1 cellular context compared by ENCODE assay signal in genomic region chr6:137680678-137681346, GRCh38.
TF ChIP-seq lines count a peak whose summit lies in the region.

No MANE protein-coding gene starts in this region.

TF ChIP-seq in K562, 482 proteins besides CTCF, POLR2A, EP300 and RAD21 (continued from another document and continues in another):
- TF ChIP-seq, protein P1, sequence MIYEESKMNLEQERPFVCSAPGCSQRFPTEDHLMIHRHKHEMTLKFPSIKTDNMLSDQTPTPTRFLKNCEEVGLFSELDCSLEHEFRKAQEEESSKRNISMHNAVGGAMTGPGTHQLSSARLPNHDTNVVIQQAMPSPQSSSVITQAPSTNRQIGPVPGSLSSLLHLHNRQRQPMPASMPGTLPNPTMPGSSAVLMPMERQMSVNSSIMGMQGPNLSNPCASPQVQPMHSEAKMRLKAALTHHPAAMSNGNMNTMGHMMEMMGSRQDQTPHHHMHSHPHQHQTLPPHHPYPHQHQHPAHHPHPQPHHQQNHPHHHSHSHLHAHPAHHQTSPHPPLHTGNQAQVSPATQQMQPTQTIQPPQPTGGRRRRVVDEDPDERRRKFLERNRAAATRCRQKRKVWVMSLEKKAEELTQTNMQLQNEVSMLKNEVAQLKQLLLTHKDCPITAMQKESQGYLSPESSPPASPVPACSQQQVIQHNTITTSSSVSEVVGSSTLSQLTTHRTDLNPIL (CRISPR knock-in tag; IDR thresholded peaks at IDR 0.05), result no peak
- TF ChIP-seq, protein P2, sequence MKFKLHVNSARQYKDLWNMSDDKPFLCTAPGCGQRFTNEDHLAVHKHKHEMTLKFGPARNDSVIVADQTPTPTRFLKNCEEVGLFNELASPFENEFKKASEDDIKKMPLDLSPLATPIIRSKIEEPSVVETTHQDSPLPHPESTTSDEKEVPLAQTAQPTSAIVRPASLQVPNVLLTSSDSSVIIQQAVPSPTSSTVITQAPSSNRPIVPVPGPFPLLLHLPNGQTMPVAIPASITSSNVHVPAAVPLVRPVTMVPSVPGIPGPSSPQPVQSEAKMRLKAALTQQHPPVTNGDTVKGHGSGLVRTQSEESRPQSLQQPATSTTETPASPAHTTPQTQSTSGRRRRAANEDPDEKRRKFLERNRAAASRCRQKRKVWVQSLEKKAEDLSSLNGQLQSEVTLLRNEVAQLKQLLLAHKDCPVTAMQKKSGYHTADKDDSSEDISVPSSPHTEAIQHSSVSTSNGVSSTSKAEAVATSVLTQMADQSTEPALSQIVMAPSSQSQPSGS (CRISPR knock-in tag; IDR thresholded peaks at IDR 0.05), result no peak
- no peak for TF ChIP-seq ATF7 (IDR thresholded peaks at IDR 0.05)
- TF ChIP-seq ZNF253 (CRISPR knock-in tag; conservative IDR thresholded peaks at IDR 0.05), result no peak
- TF ChIP-seq SMARCE1 (IDR thresholded peaks at IDR 0.05), result no peak
- TF ChIP-seq HDAC3 (IDR thresholded peaks at IDR 0.05; ENCODE audit: borderline replicate concordance, partially characterized antibody), result no peak
- no peak for TF ChIP-seq GABPB1 (CRISPR knock-in tag; IDR thresholded peaks at IDR 0.05)
- TF ChIP-seq CEBPZ (IDR thresholded peaks at IDR 0.05; ENCODE audit: borderline replicate concordance, low read depth, low read length), result no peak
- no peak for TF ChIP-seq PTRF (tag; IDR thresholded peaks at IDR 0.05)
- TF ChIP-seq, protein P3, sequence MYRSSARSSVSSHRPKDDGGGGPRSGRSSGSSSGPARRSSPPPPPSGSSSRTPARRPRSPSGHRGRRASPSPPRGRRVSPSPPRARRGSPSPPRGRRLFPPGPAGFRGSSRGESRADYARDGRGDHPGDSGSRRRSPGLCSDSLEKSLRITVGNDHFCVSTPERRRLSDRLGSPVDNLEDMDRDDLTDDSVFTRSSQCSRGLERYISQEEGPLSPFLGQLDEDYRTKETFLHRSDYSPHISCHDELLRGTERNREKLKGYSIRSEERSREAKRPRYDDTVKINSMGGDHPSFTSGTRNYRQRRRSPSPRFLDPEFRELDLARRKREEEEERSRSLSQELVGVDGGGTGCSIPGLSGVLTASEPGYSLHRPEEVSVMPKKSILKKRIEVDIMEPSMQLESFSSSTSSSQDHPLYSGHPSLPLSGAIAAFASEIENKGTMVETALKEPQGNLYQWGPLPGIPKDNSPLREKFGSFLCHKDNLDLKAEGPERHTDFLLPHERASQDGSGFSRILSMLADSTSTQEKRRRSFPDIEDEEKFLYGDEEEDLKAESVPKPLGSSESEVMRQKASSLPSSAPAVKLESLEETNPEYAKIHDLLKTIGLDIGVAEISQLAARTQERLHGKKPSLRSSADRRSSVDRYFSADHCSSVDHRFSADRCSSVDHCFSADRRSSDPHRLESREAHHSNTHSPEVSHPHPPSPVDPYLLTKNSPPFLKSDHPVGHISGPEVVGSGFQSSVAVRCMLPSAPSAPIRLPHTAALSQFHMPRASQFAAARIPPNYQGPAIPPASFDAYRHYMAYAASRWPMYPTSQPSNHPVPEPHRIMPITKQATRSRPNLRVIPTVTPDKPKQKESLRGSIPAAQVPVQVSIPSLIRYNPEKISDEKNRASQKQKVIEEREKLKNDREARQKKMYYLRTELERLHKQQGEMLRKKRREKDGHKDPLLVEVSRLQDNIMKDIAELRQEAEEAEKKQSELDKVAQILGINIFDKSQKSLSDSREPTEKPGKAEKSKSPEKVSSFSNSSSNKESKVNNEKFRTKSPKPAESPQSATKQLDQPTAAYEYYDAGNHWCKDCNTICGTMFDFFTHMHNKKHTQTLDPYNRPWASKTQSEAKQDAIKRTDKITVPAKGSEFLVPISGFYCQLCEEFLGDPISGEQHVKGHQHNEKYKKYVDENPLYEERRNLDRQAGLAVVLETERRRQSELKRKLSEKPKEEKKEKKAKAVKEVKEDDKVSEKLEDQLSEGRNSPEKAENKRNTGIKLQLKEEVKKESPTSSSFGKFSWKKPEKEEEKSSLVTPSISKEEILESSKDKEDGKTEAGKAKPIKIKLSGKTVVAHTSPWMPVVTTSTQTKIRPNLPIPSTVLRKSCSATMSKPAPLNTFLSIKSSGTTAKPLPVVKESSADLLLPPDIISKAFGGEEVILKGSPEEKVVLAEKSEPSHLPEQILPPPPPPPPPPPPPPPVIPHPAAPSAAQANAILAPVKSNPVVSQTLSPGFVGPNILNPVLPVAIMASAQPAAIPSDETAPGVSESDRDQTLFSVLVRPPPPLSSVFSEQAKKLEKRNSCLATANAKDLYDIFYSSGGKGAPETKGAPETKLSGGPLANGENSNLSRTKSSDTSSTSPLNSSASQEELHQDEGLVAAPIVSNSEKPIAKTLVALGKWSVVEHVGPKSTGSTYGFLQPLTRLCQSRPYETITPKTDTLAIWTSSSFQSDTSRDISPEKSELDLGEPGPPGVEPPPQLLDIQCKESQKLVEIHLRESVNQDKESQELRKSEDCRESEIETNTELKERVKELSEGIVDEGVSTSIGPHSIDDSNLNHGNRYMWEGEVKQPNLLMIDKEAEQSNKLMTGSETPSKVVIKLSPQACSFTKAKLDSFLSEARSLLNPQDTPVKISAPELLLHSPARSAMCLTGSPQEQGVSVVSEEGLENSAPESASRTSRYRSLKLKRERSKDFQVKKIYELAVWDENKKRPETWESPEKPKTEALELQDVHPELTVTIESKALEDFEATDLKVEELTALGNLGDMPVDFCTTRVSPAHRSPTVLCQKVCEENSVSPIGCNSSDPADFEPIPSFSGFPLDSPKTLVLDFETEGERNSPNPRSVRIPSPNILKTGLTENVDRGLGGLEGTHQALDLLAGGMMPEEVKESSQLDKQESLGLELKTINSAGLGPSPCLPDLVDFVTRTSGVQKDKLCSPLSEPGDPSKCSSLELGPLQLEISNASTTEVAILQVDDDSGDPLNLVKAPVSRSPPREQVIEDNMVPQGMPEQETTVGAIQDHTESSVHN (IDR thresholded peaks at IDR 0.05; ENCODE audit: borderline replicate concordance in 1 of 2, low read depth in 1 of 2), result no peak
- no peak for TF ChIP-seq HDAC8 (tag; IDR thresholded peaks at IDR 0.05)
- no peak for TF ChIP-seq MTA2 (IDR thresholded peaks at IDR 0.05; ENCODE audit: low read depth)
- TF ChIP-seq, protein P4, sequence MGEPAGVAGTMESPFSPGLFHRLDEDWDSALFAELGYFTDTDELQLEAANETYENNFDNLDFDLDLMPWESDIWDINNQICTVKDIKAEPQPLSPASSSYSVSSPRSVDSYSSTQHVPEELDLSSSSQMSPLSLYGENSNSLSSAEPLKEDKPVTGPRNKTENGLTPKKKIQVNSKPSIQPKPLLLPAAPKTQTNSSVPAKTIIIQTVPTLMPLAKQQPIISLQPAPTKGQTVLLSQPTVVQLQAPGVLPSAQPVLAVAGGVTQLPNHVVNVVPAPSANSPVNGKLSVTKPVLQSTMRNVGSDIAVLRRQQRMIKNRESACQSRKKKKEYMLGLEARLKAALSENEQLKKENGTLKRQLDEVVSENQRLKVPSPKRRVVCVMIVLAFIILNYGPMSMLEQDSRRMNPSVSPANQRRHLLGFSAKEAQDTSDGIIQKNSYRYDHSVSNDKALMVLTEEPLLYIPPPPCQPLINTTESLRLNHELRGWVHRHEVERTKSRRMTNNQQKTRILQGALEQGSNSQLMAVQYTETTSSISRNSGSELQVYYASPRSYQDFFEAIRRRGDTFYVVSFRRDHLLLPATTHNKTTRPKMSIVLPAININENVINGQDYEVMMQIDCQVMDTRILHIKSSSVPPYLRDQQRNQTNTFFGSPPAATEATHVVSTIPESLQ (CRISPR knock-in tag; IDR thresholded peaks at IDR 0.05), result no peak
- TF ChIP-seq DPF2 (IDR thresholded peaks at IDR 0.05), result no peak
- no peak for TF ChIP-seq ETV6 (IDR thresholded peaks at IDR 0.05; ENCODE audit: borderline replicate concordance in 1 of 2, low read depth in 2 of 2, low read length in 1 of 2)
- no peak for TF ChIP-seq ETV6 (CRISPR knock-in tag; IDR thresholded peaks at IDR 0.05; ENCODE audit: borderline replicate concordance)
- no peak for TF ChIP-seq NCOA6 (IDR thresholded peaks at IDR 0.05)
- TF ChIP-seq, protein P5, sequence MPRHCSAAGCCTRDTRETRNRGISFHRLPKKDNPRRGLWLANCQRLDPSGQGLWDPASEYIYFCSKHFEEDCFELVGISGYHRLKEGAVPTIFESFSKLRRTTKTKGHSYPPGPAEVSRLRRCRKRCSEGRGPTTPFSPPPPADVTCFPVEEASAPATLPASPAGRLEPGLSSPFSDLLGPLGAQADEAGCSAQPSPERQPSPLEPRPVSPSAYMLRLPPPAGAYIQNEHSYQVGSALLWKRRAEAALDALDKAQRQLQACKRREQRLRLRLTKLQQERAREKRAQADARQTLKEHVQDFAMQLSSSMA (CRISPR knock-in tag; IDR thresholded peaks at IDR 0.05), result no peak
- no peak for TF ChIP-seq BCL6 (CRISPR knock-in tag; IDR thresholded peaks at IDR 0.05)
- no peak for TF ChIP-seq ZNF24 (IDR thresholded peaks at IDR 0.05)
- TF ChIP-seq, protein P6, sequence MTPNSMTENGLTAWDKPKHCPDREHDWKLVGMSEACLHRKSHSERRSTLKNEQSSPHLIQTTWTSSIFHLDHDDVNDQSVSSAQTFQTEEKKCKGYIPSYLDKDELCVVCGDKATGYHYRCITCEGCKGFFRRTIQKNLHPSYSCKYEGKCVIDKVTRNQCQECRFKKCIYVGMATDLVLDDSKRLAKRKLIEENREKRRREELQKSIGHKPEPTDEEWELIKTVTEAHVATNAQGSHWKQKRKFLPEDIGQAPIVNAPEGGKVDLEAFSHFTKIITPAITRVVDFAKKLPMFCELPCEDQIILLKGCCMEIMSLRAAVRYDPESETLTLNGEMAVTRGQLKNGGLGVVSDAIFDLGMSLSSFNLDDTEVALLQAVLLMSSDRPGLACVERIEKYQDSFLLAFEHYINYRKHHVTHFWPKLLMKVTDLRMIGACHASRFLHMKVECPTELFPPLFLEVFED (CRISPR knock-in tag; conservative IDR thresholded peaks at IDR 0.05), result no peak
- no peak for TF ChIP-seq ELF4 (CRISPR knock-in tag; IDR thresholded peaks at IDR 0.05)
- TF ChIP-seq GTF2F1 (IDR thresholded peaks at IDR 0.05; ENCODE audit: low read depth, low read length), result no peak
- TF ChIP-seq ZNF57 (CRISPR knock-in tag; IDR thresholded peaks at IDR 0.05), result no peak
- TF ChIP-seq FOSL1 (tag; conservative IDR thresholded peaks at IDR 0.05), result peak; percentile 74
- no peak for TF ChIP-seq CSDE1 (IDR thresholded peaks at IDR 0.05)
- TF ChIP-seq ZNF134 (CRISPR knock-in tag; conservative IDR thresholded peaks at IDR 0.05), result no peak
- no peak for TF ChIP-seq CBX5 (IDR thresholded peaks at IDR 0.05; ENCODE audit: borderline replicate concordance, low read depth)
- TF ChIP-seq NFRKB (IDR thresholded peaks at IDR 0.05; ENCODE audit: low read depth), result no peak
- no peak for TF ChIP-seq MAZ (CRISPR knock-in tag; conservative IDR thresholded peaks at IDR 0.05 in 1 of 2, IDR thresholded peaks at IDR 0.05 in 1 of 2)
- TF ChIP-seq SAFB (IDR thresholded peaks at IDR 0.05; ENCODE audit: borderline replicate concordance, low read depth, low read length), result no peak
- peak; percentile 89 for TF ChIP-seq NFE2L1 (tag; IDR thresholded peaks at IDR 0.05; ENCODE audit: borderline replicate concordance, low read depth)
- no peak for TF ChIP-seq ZNF695 (CRISPR knock-in tag; IDR thresholded peaks at IDR 0.05)
- TF ChIP-seq SETDB1 (IDR thresholded peaks at IDR 0.05; ENCODE audit: low read length), result no peak
- TF ChIP-seq, protein P7, sequence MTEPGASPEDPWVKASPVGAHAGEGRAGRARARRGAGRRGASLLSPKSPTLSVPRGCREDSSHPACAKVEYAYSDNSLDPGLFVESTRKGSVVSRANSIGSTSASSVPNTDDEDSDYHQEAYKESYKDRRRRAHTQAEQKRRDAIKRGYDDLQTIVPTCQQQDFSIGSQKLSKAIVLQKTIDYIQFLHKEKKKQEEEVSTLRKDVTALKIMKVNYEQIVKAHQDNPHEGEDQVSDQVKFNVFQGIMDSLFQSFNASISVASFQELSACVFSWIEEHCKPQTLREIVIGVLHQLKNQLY (CRISPR knock-in tag; conservative IDR thresholded peaks at IDR 0.05), result no peak
- no peak for TF ChIP-seq DNMT1 (IDR thresholded peaks at IDR 0.05)
- peak; percentile 90 for TF ChIP-seq MAFK (IDR thresholded peaks at IDR 0.05; ENCODE audit: low read length)
- TF ChIP-seq, protein P8, sequence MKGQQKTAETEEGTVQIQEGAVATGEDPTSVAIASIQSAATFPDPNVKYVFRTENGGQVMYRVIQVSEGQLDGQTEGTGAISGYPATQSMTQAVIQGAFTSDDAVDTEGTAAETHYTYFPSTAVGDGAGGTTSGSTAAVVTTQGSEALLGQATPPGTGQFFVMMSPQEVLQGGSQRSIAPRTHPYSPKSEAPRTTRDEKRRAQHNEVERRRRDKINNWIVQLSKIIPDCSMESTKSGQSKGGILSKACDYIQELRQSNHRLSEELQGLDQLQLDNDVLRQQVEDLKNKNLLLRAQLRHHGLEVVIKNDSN (CRISPR knock-in tag; IDR thresholded peaks at IDR 0.05), result no peak
- TF ChIP-seq, protein P9, sequence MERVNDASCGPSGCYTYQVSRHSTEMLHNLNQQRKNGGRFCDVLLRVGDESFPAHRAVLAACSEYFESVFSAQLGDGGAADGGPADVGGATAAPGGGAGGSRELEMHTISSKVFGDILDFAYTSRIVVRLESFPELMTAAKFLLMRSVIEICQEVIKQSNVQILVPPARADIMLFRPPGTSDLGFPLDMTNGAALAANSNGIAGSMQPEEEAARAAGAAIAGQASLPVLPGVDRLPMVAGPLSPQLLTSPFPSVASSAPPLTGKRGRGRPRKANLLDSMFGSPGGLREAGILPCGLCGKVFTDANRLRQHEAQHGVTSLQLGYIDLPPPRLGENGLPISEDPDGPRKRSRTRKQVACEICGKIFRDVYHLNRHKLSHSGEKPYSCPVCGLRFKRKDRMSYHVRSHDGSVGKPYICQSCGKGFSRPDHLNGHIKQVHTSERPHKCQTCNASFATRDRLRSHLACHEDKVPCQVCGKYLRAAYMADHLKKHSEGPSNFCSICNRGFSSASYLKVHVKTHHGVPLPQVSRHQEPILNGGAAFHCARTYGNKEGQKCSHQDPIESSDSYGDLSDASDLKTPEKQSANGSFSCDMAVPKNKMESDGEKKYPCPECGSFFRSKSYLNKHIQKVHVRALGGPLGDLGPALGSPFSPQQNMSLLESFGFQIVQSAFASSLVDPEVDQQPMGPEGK (CRISPR knock-in tag; IDR thresholded peaks at IDR 0.05; ENCODE audit: borderline replicate concordance), result no peak
- peak; percentile 91 for TF ChIP-seq BACH1 (tag; IDR thresholded peaks at IDR 0.05)
- no peak for TF ChIP-seq IRF2 (CRISPR knock-in tag; IDR thresholded peaks at IDR 0.05)
